In genomic region chr5:139481122-139481533, GRCh38 we compare ENCODE assay signal across 8 cellular contexts. TPM values are rescaled to one million over a fixed set of nuclear protein-coding genes. Genes with fewer than 3 reads are reported as not detected.
DNase-seq lines count a peak whose midpoint lies in the region; ATAC-seq and TF ChIP-seq lines count a peak whose summit lies in the region.

No MANE protein-coding gene starts in this region.

- peak overlapping the region; percentile 56 for H3K4me3 ChIP-seq in CD8-positive, alpha-beta T cell (ENCODE audit: low read depth, low read length)
- H3K4me3 ChIP-seq in duodenal mucosa (ENCODE audit: low read depth in 1 of 2, low read length in 2 of 2): peak overlapping the region; percentile 66 to 68

- CTCF ChIA-PET in CD8-positive, alpha-beta T cell (lab: Charles Lee): interaction anchor here (1.1 to 3.9 kb wide), 5 partner anchors 22 to 58 kb away, joined by 3 to 27 read pairs (median 5); no protein-coding TSS in a partner anchor

- intact Hi-C loops in CD8-positive, alpha-beta T cell (cut with DNase I, micrococcal nuclease): no loop called here

- no peaks in the 10 kb centered on the region for H3K9me3 Mint-ChIP-seq in CD8-positive, alpha-beta T cell
- H3K9me3 Mint-ChIP-seq in osteocyte (ENCODE audit: unreplicated experiment): no peaks in the 10 kb centered on the region

- H3K4me3 Mint-ChIP-seq in CD8-positive, alpha-beta T cell: peak overlapping the region; percentile 90
- H3K4me3 Mint-ChIP-seq in T-helper 17 cell (peak overlapping the region; percentile 96), osteocyte (ENCODE audit: unreplicated experiment) (peak overlapping the region; percentile 70)

- peaks cover 18% of the 10 kb centered on the region for H3K36me3 ChIP-seq in CD8-positive, alpha-beta T cell (ENCODE audit: insufficient read depth, low read length)
- peaks cover 0 to 12% of the 10 kb centered on the region in 2 donors for H3K36me3 ChIP-seq in duodenal mucosa (ENCODE audit: control insufficient read depth in 1 of 2, insufficient read depth in 2 of 2, low read length in 2 of 2)

- peak overlapping the region; percentile 58 for H3K27ac ChIP-seq in CD8-positive, alpha-beta T cell (ENCODE audit: low read depth, low read length)
- peak overlapping the region; percentile 84 for H3K27ac ChIP-seq in duodenal mucosa (ENCODE audit: low read depth, low read length)

- DNase-seq in CD8-positive, alpha-beta T cell: peak in 2 of 7 experiments; percentile 32 to 42
- no peak for DNase-seq in T-helper 17 cell
- no peak for DNase-seq in osteocyte (ENCODE audit: extremely low spot score, unreplicated experiment)
- no peak for DNase-seq in epidermal melanocyte (ENCODE audit: insufficient read length, low spot score)
- no peak for DNase-seq in NCI-H2107 (lab: John Stamatoyannopoulos, UW)
- no peak for DNase-seq in occipital lobe (lab: John Stamatoyannopoulos, UW)

- peaks cover 42% of the 10 kb centered on the region for H3K36me3 Mint-ChIP-seq in CD8-positive, alpha-beta T cell
- peaks cover 3% of the 10 kb centered on the region for H3K36me3 Mint-ChIP-seq in T-helper 17 cell (ENCODE audit: low read depth)
- H3K36me3 Mint-ChIP-seq in osteocyte (ENCODE audit: unreplicated experiment): peaks cover 8% of the 10 kb centered on the region

- ATAC-seq in CD8-positive, alpha-beta T cell: no peak
- ATAC-seq in T-helper 17 cell (peak; percentile 21), GM19467 (IDR thresholded peaks at IDR 0.05; ENCODE audit: unreplicated experiment) (no peak)

- POLR2A ChIA-PET in CD8-positive, alpha-beta T cell (lab: Charles Lee): interaction anchor here (1.1 to 4.0 kb wide), 5 partner anchors 11 to 58 kb away, joined by 3 to 27 read pairs (median 13); partner anchors contain the start of genes DNAJC18 and SMIM33

- H3K27me3 Mint-ChIP-seq in CD8-positive, alpha-beta T cell (ENCODE audit: low read depth): no peaks in the 10 kb centered on the region
- H3K27me3 Mint-ChIP-seq in T-helper 17 cell (no peaks in the 10 kb centered on the region), osteocyte (ENCODE audit: unreplicated experiment) (no peaks in the 10 kb centered on the region)

- no peaks in the 10 kb centered on the region for H3K9me3 ChIP-seq in CD8-positive, alpha-beta T cell (ENCODE audit: low read length)
- H3K9me3 ChIP-seq in T-helper 17 cell (ENCODE audit: control insufficient read depth, low read length, poor library complexity, severe bottlenecking) (no peaks in the 10 kb centered on the region), duodenal mucosa (ENCODE audit: control insufficient read depth in 1 of 2, low read length in 2 of 2) (no peaks in the 10 kb centered on the region)

- peaks cover 29% of the 10 kb centered on the region for H3K4me1 ChIP-seq in CD8-positive, alpha-beta T cell (ENCODE audit: insufficient read depth, low read length)
- peaks cover 12 to 27% of the 10 kb centered on the region in 2 donors for H3K4me1 ChIP-seq in duodenal mucosa (ENCODE audit: control insufficient read depth in 1 of 2, insufficient read depth in 2 of 2, low read length in 2 of 2)

- peak overlapping the region; percentile 97 for H3K27ac Mint-ChIP-seq in CD8-positive, alpha-beta T cell
- H3K27ac Mint-ChIP-seq in T-helper 17 cell (peak overlapping the region; percentile 96), osteocyte (ENCODE audit: unreplicated experiment) (peak overlapping the region; percentile 60)

- TF ChIP-seq CTCF in CD8-positive, alpha-beta T cell (IDR thresholded peaks at IDR 0.05): no peak
- no peak for TF ChIP-seq CTCF in osteocyte (IDR thresholded peaks at IDR 0.05)

- H3K9ac ChIP-seq in duodenal mucosa (ENCODE audit: low read depth in 1 of 2, low read length in 2 of 2): peak overlapping the region; percentile 72

- peaks cover 38% of the 10 kb centered on the region for H3K4me1 Mint-ChIP-seq in CD8-positive, alpha-beta T cell (ENCODE audit: low read depth)
- H3K4me1 Mint-ChIP-seq in T-helper 17 cell (peaks cover 36% of the 10 kb centered on the region), osteocyte (ENCODE audit: unreplicated experiment) (peaks cover 27% of the 10 kb centered on the region)

- no peaks in the 10 kb centered on the region for H3K27me3 ChIP-seq in CD8-positive, alpha-beta T cell (ENCODE audit: insufficient read depth, low read length)
- H3K27me3 ChIP-seq in duodenal mucosa (ENCODE audit: control insufficient read depth in 1 of 2, insufficient read depth in 2 of 2, low read length in 2 of 2): no peaks in the 10 kb centered on the region

RNA-seq across cellular contexts. Expression of gene STING1, which starts 1.4 kb away (rescaled TPM):
- total RNA-seq in CD8-positive, alpha-beta T cell: 10 to 100 TPM; 55.0 to 57.8 TPM
- total RNA-seq in T-helper 17 cell: 100 to 1,000 TPM; 151 to 160 TPM
- 61.6 and 73.0 TPM in 2 replicates for total RNA-seq in osteocyte
- 3.6 TPM for total RNA-seq in occipital lobe

RNA-seq across cellular contexts. Expression of gene SMIM33, which starts 10.3 kb away (rescaled TPM):
- not detected for total RNA-seq in CD8-positive, alpha-beta T cell
- total RNA-seq in T-helper 17 cell: under 1 TPM; 0.13 to 0.32 TPM
- total RNA-seq in osteocyte: not detected in 2 replicates
- total RNA-seq in occipital lobe: not detected

RNA-seq across cellular contexts. Expression of gene ECSCR, which starts 18.6 kb away (rescaled TPM):
- total RNA-seq in CD8-positive, alpha-beta T cell: not detected
- total RNA-seq in T-helper 17 cell: not detected
- total RNA-seq in osteocyte: 0.47 TPM in 1 of 2 replicates, not detected in the other
- total RNA-seq in occipital lobe: 5.5 TPM

RNA-seq across cellular contexts. Expression of gene DNAJC18, which starts 41.8 kb away (rescaled TPM):
- 10 to 100 TPM in 1 of 2 experiments, 1 to 10 TPM in 1; 8.0 to 10.2 TPM for total RNA-seq in CD8-positive, alpha-beta T cell
- total RNA-seq in T-helper 17 cell (1 to 10 TPM; 4.0 to 8.7 TPM), osteocyte (26.2 and 32.7 TPM in 2 replicates), occipital lobe (46.6 TPM)

Comparison
In these comparisons a context has a peak if more than half of its experiments do, and no peak if none do; other contexts are left out.
1. RNA of gene STING1, which starts 1.4 kb away (total RNA-seq): 151 to 160 TPM in T-helper 17 cell, 61.6 to 73.0 TPM in osteocyte and 55.0 to 57.8 TPM in CD8-positive, alpha-beta T cell; 3.6 TPM in occipital lobe (single experiment); every median in the first group is over 10 times any median in the second.
2. Peak in every context shown above with its lines, with median percentiles within 50 percentile points of each other: H3K27ac Mint-ChIP-seq and H3K4me3 Mint-ChIP-seq.